Comparison of ENCODE assay signal across 21 cellular contexts in the genomic region with DNA sequence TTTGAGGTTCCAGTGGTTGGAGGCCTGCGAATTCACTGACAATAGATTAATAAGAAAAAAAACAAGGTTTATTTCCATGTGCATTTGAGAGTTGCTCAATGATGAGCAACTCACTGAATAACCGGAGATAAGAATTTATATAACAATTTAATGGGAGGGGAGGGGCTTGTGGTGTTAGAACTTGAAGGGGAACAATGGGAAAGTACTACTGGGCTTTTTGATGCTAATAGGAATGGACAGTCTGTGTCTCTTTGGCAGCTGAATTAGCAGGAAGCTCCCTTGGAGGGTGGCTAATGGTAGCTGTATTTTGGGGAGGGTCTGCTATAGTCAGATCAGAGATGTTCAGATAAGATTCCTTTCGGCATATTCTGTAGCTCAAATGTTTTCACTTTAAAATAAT.
DNase-seq lines count a peak whose midpoint lies in the region; ATAC-seq and TF ChIP-seq lines count a peak whose summit lies in the region.
"Had no signal": no experiment of that assay in that cellular context is flagged by ENCODE, and none has a peak within 500 bp of the region (broad histone marks: within the 10 kb centered on the region; RNA-seq: fewer than 3 reads in every experiment).

No MANE protein-coding gene starts in this region.

- ATAC-seq in GM21367 (IDR thresholded peaks at IDR 0.05; ENCODE audit: unreplicated experiment) (no peak), HG02884 (IDR thresholded peaks at IDR 0.05; ENCODE audit: unreplicated experiment) (no peak)
- ATAC-seq: A549 had no signal

- H3K4me3 ChIP-seq in GM23248: no peak overlapping the region
- no peak overlapping the region for H3K4me3 ChIP-seq in LNCaP clone FGC (ENCODE audit: low read depth, low read length)
- H3K4me3 ChIP-seq: A549; BLaER1 treated with 17β-estradiol and CSF1 and Interleukin-3, amounts not matched to agents 10 nM and 100 nM; HAP-1 had no signal

- no peak for TF ChIP-seq CTCF in LNCaP clone FGC (IDR thresholded peaks at IDR 0.05; ENCODE audit: control insufficient read depth, extremely low read depth, insufficient read depth)

- H3K4me1 ChIP-seq in GM23248 (ENCODE audit: insufficient read depth): peaks cover 4% of the 10 kb centered on the region; the same call in 1 of the 2 replicates
- H3K4me1 ChIP-seq: A549; BE2C; BLaER1 treated with 17β-estradiol and CSF1 and Interleukin-3, amounts not matched to agents 10 nM and 100 nM; HAP-1 had no signal

- in situ Hi-C loops in GM23248 (cut with MboI): no loop called here

- no peak overlapping the region for H3K4me2 ChIP-seq in GM23248 (ENCODE audit: unreplicated experiment)
- H3K4me2 ChIP-seq: A549; BLaER1 treated with 17β-estradiol and CSF1 and Interleukin-3, amounts not matched to agents 10 nM and 100 nM had no signal

- H3K79me2 ChIP-seq in GM23248 (ENCODE audit: insufficient read depth): no peaks in the 10 kb centered on the region

- no peaks in the 10 kb centered on the region for H3K27me3 ChIP-seq in GM23248 (replicated peaks; ENCODE audit: insufficient read depth)
- H3K27me3 ChIP-seq: BE2C; BLaER1 treated with 17β-estradiol and CSF1 and Interleukin-3, amounts not matched to agents 10 nM and 100 nM had no signal

- H3K9ac ChIP-seq in GM23248: no peak overlapping the region
- H3K9ac ChIP-seq: BLaER1 treated with 17β-estradiol and CSF1 and Interleukin-3, amounts not matched to agents 10 nM and 100 nM had no signal

- no peak overlapping the region for H2AFZ ChIP-seq in GM23248

- peak; percentile 6 for DNase-seq in GM23248
- peak; percentile 4 for DNase-seq in LNCaP clone FGC (ENCODE audit: low read depth)
- peak; percentile 5 for DNase-seq in epithelial cell of prostate (ENCODE audit: low read depth, low spot score)
- DNase-seq in retina: peak; percentile 50
- no peak for DNase-seq in RKO (ENCODE audit: low spot score)
- DNase-seq in HuH-7 (ENCODE audit: low spot score): no peak
- DNase-seq: 8988T; ACHN; AML-193; BE2C; CD4-positive, alpha-beta T cell; CD8-positive, alpha-beta memory T cell; DMS 273 treated with DMSO at 0.1 percent for 48 hours; DMS79; GF-D8; GOT3 had no signal

- H4K20me1 ChIP-seq in GM23248 (ENCODE audit: insufficient read depth): no peaks in the 10 kb centered on the region
- H4K20me1 ChIP-seq: BLaER1 treated with 17β-estradiol and CSF1 and Interleukin-3, amounts not matched to agents 10 nM and 100 nM had no signal

- H3K27ac ChIP-seq in GM23248: no peak overlapping the region
- no peak overlapping the region for H3K27ac ChIP-seq in epithelial cell of prostate
- H3K27ac ChIP-seq: A549; BLaER1 treated with 17β-estradiol and CSF1 and Interleukin-3, amounts not matched to agents 10 nM and 100 nM had no signal

- no peaks in the 10 kb centered on the region for H3K9me3 ChIP-seq in GM23248 (ENCODE audit: low read depth)
- H3K9me3 ChIP-seq: A549; BE2C; BLaER1 treated with 17β-estradiol and CSF1 and Interleukin-3, amounts not matched to agents 10 nM and 100 nM; HAP-1 had no signal

- no peaks in the 10 kb centered on the region for H3K9me2 ChIP-seq in GM23248 (ENCODE audit: insufficient read depth)

- H3K36me3 ChIP-seq in GM23248 (ENCODE audit: low read depth): no peaks in the 10 kb centered on the region
- H3K36me3 ChIP-seq: BE2C; BLaER1 treated with 17β-estradiol and CSF1 and Interleukin-3, amounts not matched to agents 10 nM and 100 nM; HAP-1 had no signal

- 29 to 31% methylated on average over 3 of the region's 3 CpGs for WGBS in GM23248 (ENCODE audit: low coverage in 1 of 2, low lambda C conversion rate in 2 of 2, missing lambda C conversion rate in 2 of 2), 2 experiments

- H3F3A ChIP-seq in GM23248 (ENCODE audit: insufficient read depth): no peaks in the 10 kb centered on the region

Comparison
In these comparisons a context has a peak if more than half of its experiments do, and no peak if none do; other contexts are left out.
1. DNase-seq: peak in GM23248 (single experiment), LNCaP clone FGC (single experiment), epithelial cell of prostate (single experiment) and retina (single experiment); none in RKO (single experiment) and HuH-7 (single experiment).